20 cellular contexts compared by ENCODE assay signal in genomic region chr1:184635347-184636155, GRCh38.
DNase-seq lines count a peak whose midpoint lies in the region; ATAC-seq and TF ChIP-seq lines count a peak whose summit lies in the region.
"Had no signal": no experiment of that assay in that cellular context is flagged by ENCODE, and none has a peak within 500 bp of the region (broad histone marks: within the 10 kb centered on the region; RNA-seq: fewer than 3 reads in every experiment).

No MANE protein-coding gene starts in this region.

- intact Hi-C loops in esophagus muscularis mucosa (cut with DNase I): no loop called here
- intact Hi-C loops in activated CD4-positive, alpha-beta T cell treated with anti-CD3 and anti-CD28 coated beads, Interleukin-2, amount 10 ng/mL, durations not matched to agents 24 days and 14 days (cut with micrococcal nuclease): no loop called here

- H3K27me3 Mint-ChIP-seq in activated CD4-positive, alpha-beta T cell treated with anti-CD3 and anti-CD28 coated beads, Interleukin-2, amount 10 ng/mL, durations not matched to agents 24 days and 14 days: peaks cover 4% of the 10 kb centered on the region

- no peaks in the 10 kb centered on the region for H3K9me3 Mint-ChIP-seq in activated CD4-positive, alpha-beta T cell treated with anti-CD3 and anti-CD28 coated beads, Interleukin-2, amount 10 ng/mL, durations not matched to agents 24 days and 14 days
- H3K9me3 Mint-ChIP-seq: activated CD4-positive, alpha-beta memory T cell treated with anti-CD3 and anti-CD28 coated beads for 36 hours had no signal

- WGBS in esophagus muscularis mucosa: 77% methylated on average over 6 of the region's 7 CpGs

- H3K27me3 ChIP-seq in esophagus muscularis mucosa: no peaks in the 10 kb centered on the region
- H3K27me3 ChIP-seq: ovary had no signal

- no peaks in the 10 kb centered on the region for H3K4me1 Mint-ChIP-seq in activated CD4-positive, alpha-beta T cell treated with anti-CD3 and anti-CD28 coated beads, Interleukin-2, amount 10 ng/mL, durations not matched to agents 24 days and 14 days

- no peak for ATAC-seq in GM19035 (IDR thresholded peaks at IDR 0.05; ENCODE audit: unreplicated experiment)
- ATAC-seq: K562 had no signal

- no peaks in the 10 kb centered on the region for H3K36me3 Mint-ChIP-seq in activated CD4-positive, alpha-beta T cell treated with anti-CD3 and anti-CD28 coated beads, Interleukin-2, amount 10 ng/mL, durations not matched to agents 24 days and 14 days (ENCODE audit: low read depth)
- H3K36me3 Mint-ChIP-seq: activated CD4-positive, alpha-beta memory T cell treated with anti-CD3 and anti-CD28 coated beads for 36 hours had no signal

- TF ChIP-seq POLR2A in esophagus muscularis mucosa (IDR thresholded peaks at IDR 0.05; ENCODE audit: low read depth): no peak

- no peaks in the 10 kb centered on the region for H3K9me3 ChIP-seq in esophagus muscularis mucosa
- H3K9me3 ChIP-seq: ovary had no signal

- H3K4me3 ChIP-seq in esophagus muscularis mucosa: no peak overlapping the region
- H3K4me3 ChIP-seq: K562, ovary had no signal

- peak overlapping the region; percentile 35 to 67 (median 42) for H3K27ac ChIP-seq in esophagus muscularis mucosa (replicated peaks in 1 of 4)
- H3K27ac ChIP-seq: ovary, VCaP had no signal

- H3K4me1 ChIP-seq in esophagus muscularis mucosa: peaks cover 20 to 43% (median 35%) of the 10 kb centered on the region in 4 donors

- no peaks in the 10 kb centered on the region for H3K36me3 ChIP-seq in esophagus muscularis mucosa
- H3K36me3 ChIP-seq: ovary had no signal

- TF ChIP-seq CTCF in esophagus muscularis mucosa (IDR thresholded peaks at IDR 0.05): no peak

- TF ChIP-seq EP300 in esophagus muscularis mucosa (IDR thresholded peaks at IDR 0.05): no peak

- DNase-seq in EH (ENCODE audit: low read depth) (peak; percentile 38), SK-MEL-5 (ENCODE audit: low read depth, low spot score) (peak; percentile 70), esophagus muscularis mucosa (ENCODE audit: extremely low spot score) (no peak), midbrain (lab: John Stamatoyannopoulos, UW) (peak; percentile 24), RPMI8226 (no peak), HCEC 1CT (no peak)
- no peak for DNase-seq in activated CD4-positive, alpha-beta T cell treated with anti-CD3 and anti-CD28 coated beads, Interleukin-2, amount 10 ng/mL, durations not matched to agents 24 days and 14 days
- DNase-seq: activated CD4-positive, alpha-beta memory T cell treated with anti-CD3 and anti-CD28 coated beads for 36 hours; activated naive CD4-positive, alpha-beta T cell treated with anti-CD3 and anti-CD28 coated beads, Interleukin-2, amount 50 U/mL, for 16 hours; activated T-cell treated with anti-CD3 and anti-CD28 coated beads, Interleukin-2, amount 50 U/mL, for 1 hour; dermis blood vessel endothelial cell; erythroblast; GF-D8; NCI-H1048; ovary; stimulated activated CD4-positive, alpha-beta T cell treated with anti-CD3 and anti-CD28 coated beads, Interleukin-4, amount 100 ng/mL, for 1 hour; substantia nigra had no signal

- H3K27ac Mint-ChIP-seq in activated CD4-positive, alpha-beta T cell treated with anti-CD3 and anti-CD28 coated beads, Interleukin-2, amount 10 ng/mL, durations not matched to agents 24 days and 14 days: no peak overlapping the region
- H3K27ac Mint-ChIP-seq: activated CD4-positive, alpha-beta memory T cell treated with anti-CD3 and anti-CD28 coated beads for 36 hours had no signal

- in situ Hi-C loops in SK-MEL-5 (cut with HindIII; ENCODE audit: low pct_unique_long_range_greater_than_20kb, low sequenced_read_pairs): no loop called here

- no peak overlapping the region for H3K4me3 Mint-ChIP-seq in activated CD4-positive, alpha-beta T cell treated with anti-CD3 and anti-CD28 coated beads, Interleukin-2, amount 10 ng/mL, durations not matched to agents 24 days and 14 days
- H3K4me3 Mint-ChIP-seq: activated CD4-positive, alpha-beta memory T cell treated with anti-CD3 and anti-CD28 coated beads for 36 hours had no signal

Comparison
In these comparisons a context has a peak if more than half of its experiments do, and no peak if none do; other contexts are left out.
1. DNase-seq: peak in EH (single experiment), SK-MEL-5 (single experiment) and midbrain (single experiment); none in esophagus muscularis mucosa (single experiment), RPMI8226 (single experiment), activated CD4-positive, alpha-beta T cell treated with anti-CD3 and anti-CD28 coated beads, Interleukin-2, amount 10 ng/mL, durations not matched to agents 24 days and 14 days (single experiment) and HCEC 1CT (single experiment).